In the genomic region with DNA sequence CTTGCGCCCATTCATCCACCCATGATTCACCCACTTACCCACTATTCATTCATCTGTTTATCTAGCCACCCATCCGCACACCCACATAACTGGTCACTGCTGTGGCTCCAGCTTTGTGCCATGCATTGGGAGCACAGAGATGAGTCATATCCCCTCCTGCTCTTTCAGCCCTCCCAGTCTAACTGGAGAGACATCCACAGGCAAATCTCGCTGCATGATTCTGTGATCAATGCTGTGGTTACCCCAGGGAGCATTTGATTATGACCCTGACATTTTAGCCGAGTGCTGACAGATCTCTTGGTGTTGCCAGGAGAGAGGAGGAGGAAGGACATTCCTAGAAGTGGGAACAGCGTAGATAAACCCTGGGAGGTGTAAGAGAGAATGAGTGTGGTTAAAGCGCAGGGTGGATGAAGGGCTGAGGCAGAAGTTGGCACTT, we compare ENCODE assay signal across 12 cellular contexts. TPM values are rescaled to one million over a fixed set of nuclear protein-coding genes. Genes with fewer than 3 reads are reported as not detected.
DNase-seq lines count a peak whose midpoint lies in the region; TF ChIP-seq lines count a peak whose summit lies in the region.
"Had no signal": no experiment of that assay in that cellular context is flagged by ENCODE, and none has a peak within 500 bp of the region (broad histone marks: within the 10 kb centered on the region; RNA-seq: fewer than 3 reads in every experiment).

No MANE protein-coding gene starts in this region.

- H3K4me1 Mint-ChIP-seq in neural crest cell = peaks cover 3% of the 10 kb centered on the region

- no peak for TF ChIP-seq CTCF in neural crest cell (conservative IDR thresholded peaks at IDR 0.05)

- H3K27ac Mint-ChIP-seq in neural crest cell (ENCODE audit: unreplicated experiment) = peak overlapping the region; percentile 89

- H3K9me3 Mint-ChIP-seq in neural crest cell = no peaks in the 10 kb centered on the region

- no peaks in the 10 kb centered on the region for H3K27me3 Mint-ChIP-seq in neural crest cell (ENCODE audit: low read depth)

- DNase-seq in Daoy (ENCODE audit: low read depth) (peak; percentile 92), NCI-H69 (lab: John Stamatoyannopoulos, UW) (peak; percentile 1), cerebellum (ENCODE audit: low spot score) (peak; percentile 15), neural crest cell (ENCODE audit: low read depth, low spot score) (no peak), NCI-H1105 (lab: John Stamatoyannopoulos, UW) (no peak), CD1c-positive myeloid dendritic cell (ENCODE audit: extremely low spot score) (no peak), NCI-H526 (lab: John Stamatoyannopoulos, UW) (no peak), mucosa of gallbladder (ENCODE audit: low spot score) (no peak)
- DNase-seq: DMS79 treated with DMSO at 0.1 percent for 48 hours, heart left ventricle, right cardiac atrium, T-helper 1 cell had no signal

- no peaks in the 10 kb centered on the region for H3K36me3 Mint-ChIP-seq in neural crest cell (ENCODE audit: low read depth)

- H3K4me3 Mint-ChIP-seq in neural crest cell = no peak overlapping the region

RNA-seq across cellular contexts. Expression of a gene that starts 10.4 kb away (rescaled TPM):
- total RNA-seq in Daoy (2014; rRNA removed; shearing (Covaris generic)) = 10.2 and 17.1 TPM in 2 replicates
- total RNA-seq in cerebellum (9.4 TPM), neural crest cell (13.0 and 14.2 TPM in 2 replicates), mucosa of gallbladder (11.8 TPM)

RNA-seq across cellular contexts. Expression of a gene that starts 22.4 kb away (rescaled TPM):
- 78.5 and 99.4 TPM in 2 replicates for total RNA-seq in Daoy (2014; rRNA removed; shearing (Covaris generic))
- total RNA-seq in cerebellum (24.0 TPM), neural crest cell (42.2 and 45.8 TPM in 2 replicates), mucosa of gallbladder (24.6 TPM)

RNA-seq across cellular contexts. Expression of a gene that starts 23.2 kb away (rescaled TPM):
- 105 and 106 TPM in 2 replicates for total RNA-seq in Daoy (2014; rRNA removed; shearing (Covaris generic))
- total RNA-seq in cerebellum (19.9 TPM), neural crest cell (155 and 168 TPM in 2 replicates), mucosa of gallbladder (127 TPM)

RNA-seq across cellular contexts. Expression of a gene that starts 28.3 kb away (rescaled TPM):
- 3.5 TPM in 1 of 2 replicates, not detected in the other for total RNA-seq in Daoy (2014; rRNA removed; shearing (Covaris generic))
- total RNA-seq in cerebellum = 24.7 TPM
- total RNA-seq in neural crest cell = 6.5 and 8.8 TPM in 2 replicates
- 3.8 TPM for total RNA-seq in mucosa of gallbladder

RNA-seq across cellular contexts. Expression of a gene that starts 41.1 kb away (rescaled TPM):
- 2.4 and 3.0 TPM in 2 replicates for total RNA-seq in Daoy (2014; rRNA removed; shearing (Covaris generic))
- total RNA-seq in cerebellum (6.8 TPM), neural crest cell (9.1 and 12.0 TPM in 2 replicates), mucosa of gallbladder (17.8 TPM)

Comparison
In these comparisons a context has a peak if more than half of its experiments do, and no peak if none do; other contexts are left out.
1. DNase-seq: peak in Daoy (single experiment), NCI-H69 (single experiment) and cerebellum (single experiment); none in neural crest cell (single experiment), NCI-H1105 (single experiment), CD1c-positive myeloid dendritic cell (single experiment), NCI-H526 (0 of 2) and mucosa of gallbladder (single experiment).